Comparison of ENCODE assay signal across 16 cellular contexts in genomic region chr5:6516823-6517222, GRCh38.
DNase-seq lines count a peak whose midpoint lies in the region; ATAC-seq and TF ChIP-seq lines count a peak whose summit lies in the region.
"Had no signal": no experiment of that assay in that cellular context is flagged by ENCODE, and none has a peak within 500 bp of the region (broad histone marks: within the 10 kb centered on the region; RNA-seq: fewer than 3 reads in every experiment).

No MANE protein-coding gene starts in this region.

- H3K4me1 Mint-ChIP-seq in MCF 10A (ENCODE audit: insufficient read depth, unreplicated experiment): peaks cover 5% of the 10 kb centered on the region
- peaks cover 29% of the 10 kb centered on the region for H3K4me1 Mint-ChIP-seq in mesothelial cell of epicardium
- H3K4me1 Mint-ChIP-seq: CD8-positive, alpha-beta memory T cell had no signal

- peaks cover 23% of the 10 kb centered on the region for H3K27me3 Mint-ChIP-seq in MCF 10A (ENCODE audit: insufficient read depth, unreplicated experiment)
- H3K27me3 Mint-ChIP-seq in mesothelial cell of epicardium (ENCODE audit: low read depth): peaks cover 32% of the 10 kb centered on the region

- no peak for TF ChIP-seq CTCF in breast epithelium (IDR thresholded peaks at IDR 0.05)
- no peak for TF ChIP-seq CTCF in MCF 10A (IDR thresholded peaks at IDR 0.05; ENCODE audit: unreplicated experiment)
- no peak for TF ChIP-seq CTCF in body of pancreas (IDR thresholded peaks at IDR 0.05)
- no peak for TF ChIP-seq CTCF in mesothelial cell of epicardium (IDR thresholded peaks at IDR 0.05; ENCODE audit: unreplicated experiment)
- no peak for TF ChIP-seq CTCF in mucosa of descending colon (IDR thresholded peaks at IDR 0.05)

- H3K4me3 ChIP-seq in breast epithelium: peak overlapping the region in 2 of 3 donors; percentile 1 to 30
- H3K4me3 ChIP-seq in body of pancreas: no peak overlapping the region
- no peak overlapping the region for H3K4me3 ChIP-seq in mucosa of descending colon
- H3K4me3 ChIP-seq: BLaER1, GM23248 had no signal

- H3K27ac ChIP-seq in breast epithelium: peak overlapping the region; percentile 38 to 60
- H3K27ac ChIP-seq in body of pancreas: peak overlapping the region in 3 of 4 donors; percentile 9 to 32 (median 12)
- H3K27ac ChIP-seq: BLaER1, GM23248 had no signal

- DNase-seq in breast epithelium (ENCODE audit: low spot score in 2 of 2) (no peak), MCF 10A (ENCODE audit: unreplicated experiment) (no peak), body of pancreas (no peak), mesothelial cell of epicardium (ENCODE audit: low spot score in 2 of 2, unreplicated experiment in 2 of 2) (no peak), mucosa of descending colon (no peak), SK-N-DZ (ENCODE audit: low spot score) (no peak)
- DNase-seq in stimulated activated CD4-positive, alpha-beta T cell treated with anti-CD3 and anti-CD28 coated beads, Interleukin-2, amount 100 ng/mL, for 48 hours: no peak
- DNase-seq: 8988T; AML-193; CD8-positive, alpha-beta memory T cell; DMS53; GF-D8; GM23248 had no signal

- CTCF ChIA-PET in MCF 10A (lab: Yijun Ruan, JAX): no interaction called here

- no TSS peak for BruUV-seq in MCF 10A (replicated peaks; lab: Mats Ljungman, UMichigan)

- no peak overlapping the region for H3K4me3 Mint-ChIP-seq in MCF 10A (ENCODE audit: unreplicated experiment)
- no peak overlapping the region for H3K4me3 Mint-ChIP-seq in mesothelial cell of epicardium
- H3K4me3 Mint-ChIP-seq: CD8-positive, alpha-beta memory T cell had no signal

- H3K9me3 ChIP-seq in breast epithelium: no peaks in the 10 kb centered on the region
- H3K9me3 ChIP-seq in body of pancreas: no peaks in the 10 kb centered on the region
- no peaks in the 10 kb centered on the region for H3K9me3 ChIP-seq in mucosa of descending colon
- H3K9me3 ChIP-seq: BLaER1 had no signal

- intact Hi-C loops in breast epithelium (cut with DNase I; ENCODE audit: low total_unique reads) (no loop called here), MCF 10A (cut with micrococcal nuclease) (no loop called here), body of pancreas (cut with DNase I) (no loop called here), mucosa of descending colon (cut with DNase I, micrococcal nuclease) (no loop called here)

- 42 to 43% methylated on average over 4 of the region's 4 CpGs for WGBS in body of pancreas, 2 donors

- H3K36me3 ChIP-seq in breast epithelium: no peaks in the 10 kb centered on the region
- no peaks in the 10 kb centered on the region for H3K36me3 ChIP-seq in body of pancreas (replicated peaks in 1 of 2; ENCODE audit: insufficient read depth in 1 of 2, low read depth in 2 of 2)
- H3K36me3 ChIP-seq in mucosa of descending colon (ENCODE audit: low read depth): no peaks in the 10 kb centered on the region
- H3K36me3 ChIP-seq: BLaER1 had no signal

- H3K9me3 Mint-ChIP-seq in MCF 10A (ENCODE audit: unreplicated experiment): no peaks in the 10 kb centered on the region
- H3K9me3 Mint-ChIP-seq in mesothelial cell of epicardium: no peaks in the 10 kb centered on the region
- H3K9me3 Mint-ChIP-seq: CD8-positive, alpha-beta memory T cell had no signal

- H3K27me3 ChIP-seq in breast epithelium (no peaks in the 10 kb centered on the region), body of pancreas (no peaks in the 10 kb centered on the region)
- H3K27me3 ChIP-seq: BLaER1 had no signal

- TF ChIP-seq POLR2A in breast epithelium (IDR thresholded peaks at IDR 0.05) (no peak), body of pancreas (IDR thresholded peaks at IDR 0.05) (no peak)

- no peak overlapping the region for H3K27ac Mint-ChIP-seq in MCF 10A (ENCODE audit: low read depth, unreplicated experiment)
- H3K27ac Mint-ChIP-seq in mesothelial cell of epicardium: peak overlapping the region; percentile 75
- H3K27ac Mint-ChIP-seq: CD8-positive, alpha-beta memory T cell had no signal

- POLR2A ChIA-PET in MCF 10A (lab: Yijun Ruan, JAX): interaction anchor here (0.6 kb wide), 1 partner anchor 522 kb away, joined by 3 read pairs; no protein-coding TSS in a partner anchor

- no peaks in the 10 kb centered on the region for H3K36me3 Mint-ChIP-seq in MCF 10A (ENCODE audit: insufficient read depth, unreplicated experiment)
- H3K36me3 Mint-ChIP-seq in mesothelial cell of epicardium: no peaks in the 10 kb centered on the region
- H3K36me3 Mint-ChIP-seq: CD8-positive, alpha-beta memory T cell had no signal

- no peak for ATAC-seq in body of pancreas
- ATAC-seq in GM21825 (IDR thresholded peaks at IDR 0.05; ENCODE audit: unreplicated experiment): no peak
- ATAC-seq in mucosa of descending colon: no peak
- ATAC-seq: HCT116 had no signal

- H3K4me1 ChIP-seq in breast epithelium (no peaks in the 10 kb centered on the region), body of pancreas (no peaks in the 10 kb centered on the region), mucosa of descending colon (ENCODE audit: low read depth) (no peaks in the 10 kb centered on the region)

Comparison
In these comparisons a context has a peak if more than half of its experiments do, and no peak if none do; other contexts are left out.
1. H3K4me3 ChIP-seq: peak in breast epithelium (2 of 3); none in body of pancreas (0 of 2) and mucosa of descending colon (single experiment).